ENCODE assay signal across 8 cellular contexts in the genomic region with DNA sequence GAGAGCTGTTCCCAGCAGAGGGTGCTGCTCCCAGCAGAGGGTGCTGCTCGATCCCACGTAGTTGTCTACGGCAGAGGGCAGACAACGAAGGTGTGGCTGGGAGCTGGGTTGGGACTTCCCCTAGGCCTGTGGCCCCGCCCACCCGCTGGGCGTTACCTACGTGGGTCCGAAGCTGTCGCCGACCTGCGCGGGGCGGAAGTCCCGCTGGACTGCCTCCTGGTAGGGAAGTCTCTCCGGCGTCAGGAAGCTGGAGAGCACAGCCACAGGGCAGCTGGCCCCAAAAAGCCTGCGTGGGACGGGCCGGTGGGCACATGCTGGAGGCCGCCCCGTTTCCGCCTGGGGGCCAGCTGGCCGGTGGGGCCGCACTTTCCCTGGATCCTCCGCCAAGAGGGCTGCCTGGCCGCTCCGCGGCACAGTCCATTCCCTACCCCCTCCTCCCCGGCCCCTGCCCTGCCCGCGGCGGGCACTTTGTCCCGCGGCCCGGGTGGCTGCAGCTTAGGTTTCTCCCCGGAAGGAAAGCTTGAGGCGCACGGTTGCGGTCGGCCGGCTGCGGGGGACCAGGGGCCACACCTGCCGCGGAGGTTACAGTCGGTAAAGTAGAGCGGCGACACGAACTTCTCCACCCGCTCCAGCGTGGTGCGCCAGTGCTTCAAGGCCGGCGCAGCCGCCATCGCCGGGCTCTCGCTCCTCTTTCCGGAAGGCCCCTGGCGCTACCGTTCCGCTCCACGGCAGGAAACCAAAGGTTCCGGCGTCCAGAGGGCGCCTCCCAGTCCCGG. TPM values are rescaled to one million over a fixed set of nuclear protein-coding genes. Genes with fewer than 3 reads are reported as not detected.
DNase-seq lines count a peak whose midpoint lies in the region; ATAC-seq and TF ChIP-seq lines count a peak whose summit lies in the region.

A gene (minus strand): TSS at position 695 of the 776 bp plus-strand sequence. CDS start 24 bp downstream, at position 671.

- H3K4me1 Mint-ChIP-seq in activated naive CD4-positive, alpha-beta T cell treated with anti-CD3 and anti-CD28 coated beads, Interleukin-2, amount 50 U/mL, for 24 hours = peaks cover 24% of the 10 kb centered on the region

- H3K4me3 Mint-ChIP-seq in activated naive CD4-positive, alpha-beta T cell treated with anti-CD3 and anti-CD28 coated beads, Interleukin-2, amount 50 U/mL, for 24 hours = peak within 1 kb of the TSS; percentile 93

- peak; percentile 86 for DNase-seq in NCI-H1092 (lab: John Stamatoyannopoulos, UW)
- DNase-seq in globus pallidus (ENCODE audit: low spot score) = peak; percentile 89
- peak; percentile 87 for DNase-seq in occipital lobe (lab: John Stamatoyannopoulos, UW)

- H3K27ac Mint-ChIP-seq in activated naive CD4-positive, alpha-beta T cell treated with anti-CD3 and anti-CD28 coated beads, Interleukin-2, amount 50 U/mL, for 24 hours = peak within 1 kb of the TSS; percentile 95

- H3K27me3 Mint-ChIP-seq in activated naive CD4-positive, alpha-beta T cell treated with anti-CD3 and anti-CD28 coated beads, Interleukin-2, amount 50 U/mL, for 24 hours = no peaks in the 10 kb centered on the region

- H3K9me3 Mint-ChIP-seq in activated naive CD4-positive, alpha-beta T cell treated with anti-CD3 and anti-CD28 coated beads, Interleukin-2, amount 50 U/mL, for 24 hours = no peaks in the 10 kb centered on the region

- H3K36me3 Mint-ChIP-seq in activated naive CD4-positive, alpha-beta T cell treated with anti-CD3 and anti-CD28 coated beads, Interleukin-2, amount 50 U/mL, for 24 hours = no peaks in the 10 kb centered on the region

- ATAC-seq in HG02610 (IDR thresholded peaks at IDR 0.05; ENCODE audit: unreplicated experiment) (peak; percentile 88), SK-N-SH treated with all-trans-retinoic acid at 6 μM for 48 hours (peak; percentile 94)

- peak; percentile 85 for TF ChIP-seq POLR2A in GM10847 (IDR thresholded peaks at IDR 0.05; ENCODE audit: extremely low read depth, insufficient read length)

- H3K27ac ChIP-seq in temporal lobe (ENCODE audit: low read depth, low read length) = peak within 1 kb of the TSS; percentile 87

TF ChIP-seq in SK-N-SH treated with all-trans-retinoic acid at 6 μM for 48 hours, 23 proteins besides CTCF, POLR2A, EP300 and RAD21:
- TF ChIP-seq TOX (CRISPR knock-in tag; IDR thresholded peaks at IDR 0.05; ENCODE audit: borderline replicate concordance) (no peak), ARNTL (CRISPR knock-in tag; IDR thresholded peaks at IDR 0.05; ENCODE audit: borderline replicate concordance, low read depth) (no peak), TCF4 (CRISPR knock-in tag; IDR thresholded peaks at IDR 0.05; ENCODE audit: borderline replicate concordance) (peak; percentile 17; the same call in 1 of the 2 replicates), ZC3H10 (CRISPR knock-in tag; IDR thresholded peaks at IDR 0.05) (no peak)

RNA-seq across cellular contexts. Expression of the gene that starts here (rescaled TPM):
- 70.3 TPM for total RNA-seq in occipital lobe
- total RNA-seq in temporal lobe = 60.7 TPM

Comparison
In these comparisons a context has a peak if more than half of its experiments do, and no peak if none do; other contexts are left out.
1. Peak in every context shown above with its lines: DNase-seq, ATAC-seq and H3K27ac ChIP-seq.